ENCODE assay signal across 32 cellular contexts in genomic region chr7:27946351-27946750, GRCh38.
A peak's percentile ranks its signal among the peaks of the same experiment; 100 is the strongest.
DNase-seq lines count a peak whose midpoint lies in the region; ATAC-seq, FAIRE-seq and TF ChIP-seq lines count a peak whose summit lies in the region.
"Had no signal": no experiment of that assay in that cellular context is flagged by ENCODE, and none has a peak within 500 bp of the region (broad histone marks: within the 10 kb centered on the region; RNA-seq: fewer than 3 reads in every experiment).

No MANE protein-coding gene starts in this region.

- WGBS in gastroesophageal sphincter (ENCODE audit: low coverage in 1 of 2), 2 donors, result 35 to 71% methylated on average over 2 of the region's 2 CpGs

- H3K4me3 ChIP-seq in BLaER1 (no peak overlapping the region), gastroesophageal sphincter (no peak overlapping the region)
- H3K4me3 ChIP-seq: GM12878, K562 had no signal

- no peaks in the 10 kb centered on the region for H3K27me3 ChIP-seq in BLaER1
- no peaks in the 10 kb centered on the region for H3K27me3 ChIP-seq in gastroesophageal sphincter
- H3K27me3 ChIP-seq: foreskin keratinocyte had no signal

- DNase-seq in D721Med (ENCODE audit: insufficient read length, low spot score) (peak; percentile 32), SK-MEL-5 (ENCODE audit: low read depth, low spot score) (peak; percentile 26), NAMALWA (ENCODE audit: low spot score) (no peak)
- DNase-seq: activated CD4-positive, alpha-beta T cell treated with anti-CD3 and anti-CD28 coated beads for 36 hours; activated gamma-delta T cell treated with Interleukin-2 at 50 U/mL for 16 hours; activated naive CD8-positive, alpha-beta T cell treated with anti-CD3 and anti-CD28 coated beads, Interleukin-2, amount 50 U/mL, for 24 hours; Calu3; central memory CD4-positive, alpha-beta T cell; EL; endodermal cell; foreskin keratinocyte; hippocampal formation; left cardiac atrium; mesendoderm; naive thymus-derived CD8-positive, alpha-beta T cell; NCI-H146; RPMI8226; stimulated activated CD4-positive, alpha-beta T cell treated with anti-CD3 and anti-CD28 coated beads, Interleukin-4, amount 100 ng/mL, for 1 hour; substantia nigra had no signal

- TF ChIP-seq EP300 in gastroesophageal sphincter (IDR thresholded peaks at IDR 0.05), result no peak

- H3K27ac Mint-ChIP-seq in nephron, result peak overlapping the region in 2 of 3 experiments; percentile 48 to 53
- H3K27ac Mint-ChIP-seq: activated CD4-positive, alpha-beta T cell treated with anti-CD3 and anti-CD28 coated beads for 36 hours; activated naive CD8-positive, alpha-beta T cell treated with anti-CD3 and anti-CD28 coated beads, Interleukin-2, amount 50 U/mL, for 24 hours; CD14-positive monocyte; dendritic cell treated with granulocyte-macrophage colony-stimulating factor and Interleukin-4, amounts not matched to agents 40 ng/mL and 50 ng/mL, for 4 days; endodermal cell; naive thymus-derived CD8-positive, alpha-beta T cell; type B pancreatic cell had no signal

- peaks cover 6% of the 10 kb centered on the region for H3K27me3 Mint-ChIP-seq in nephron (ENCODE audit: low read depth)
- H3K27me3 Mint-ChIP-seq: activated CD4-positive, alpha-beta T cell treated with anti-CD3 and anti-CD28 coated beads for 36 hours; activated naive CD8-positive, alpha-beta T cell treated with anti-CD3 and anti-CD28 coated beads, Interleukin-2, amount 50 U/mL, for 24 hours; dendritic cell treated with granulocyte-macrophage colony-stimulating factor and Interleukin-4, amounts not matched to agents 40 ng/mL and 50 ng/mL, for 4 days had no signal

- peaks cover 59% of the 10 kb centered on the region for H3K4me1 Mint-ChIP-seq in nephron
- H3K4me1 Mint-ChIP-seq: activated naive CD8-positive, alpha-beta T cell treated with anti-CD3 and anti-CD28 coated beads, Interleukin-2, amount 50 U/mL, for 24 hours had no signal

- no peaks in the 10 kb centered on the region for H3K9me3 ChIP-seq in BLaER1
- H3K9me3 ChIP-seq in gastroesophageal sphincter, result no peaks in the 10 kb centered on the region

- no peaks in the 10 kb centered on the region for H3K9me3 Mint-ChIP-seq in nephron
- H3K9me3 Mint-ChIP-seq: activated naive CD8-positive, alpha-beta T cell treated with anti-CD3 and anti-CD28 coated beads, Interleukin-2, amount 50 U/mL, for 24 hours; CD14-positive monocyte; dendritic cell treated with granulocyte-macrophage colony-stimulating factor and Interleukin-4, amounts not matched to agents 40 ng/mL and 50 ng/mL, for 4 days; endodermal cell; naive thymus-derived CD8-positive, alpha-beta T cell; type B pancreatic cell had no signal

- TF ChIP-seq CTCF in D721Med (IDR thresholded peaks at IDR 0.05; ENCODE audit: insufficient read depth, missing control alignments) (no peak), nephron (IDR thresholded peaks at IDR 0.05; ENCODE audit: unreplicated experiment in 3 of 3) (no peak), gastroesophageal sphincter (IDR thresholded peaks at IDR 0.05) (no peak)

- no peaks in the 10 kb centered on the region for H3K36me3 Mint-ChIP-seq in nephron (ENCODE audit: low read depth)
- H3K36me3 Mint-ChIP-seq: type B pancreatic cell had no signal

- H3K4me1 ChIP-seq in BLaER1 (peaks cover 31% of the 10 kb centered on the region), gastroesophageal sphincter (peaks cover 0 to 35% (median 4%) of the 10 kb centered on the region in 3 donors)
- H3K4me1 ChIP-seq: foreskin keratinocyte had no signal

- in situ Hi-C loops in SK-MEL-5 (cut with HindIII; ENCODE audit: low pct_unique_long_range_greater_than_20kb, low sequenced_read_pairs), result no loop called here

- H3K4me2 ChIP-seq in BLaER1, result peak overlapping the region; percentile 67

- peak; percentile 97 for FAIRE-seq in D721Med (lab: Jason Lieb, UNC)
- FAIRE-seq: GM12878, HTR-8/SVneo, K562 had no signal

- ATAC-seq in HG03039 (IDR thresholded peaks at IDR 0.05; ENCODE audit: unreplicated experiment), result no peak
- no peak for ATAC-seq in gastroesophageal sphincter
- ATAC-seq: activated CD4-positive, alpha-beta T cell treated with anti-CD3 and anti-CD28 coated beads for 36 hours; activated naive CD8-positive, alpha-beta T cell treated with anti-CD3 and anti-CD28 coated beads, Interleukin-2, amount 50 U/mL, for 24 hours; esophagus mucosa; foreskin keratinocyte; GM12878; HCT116; K562; left cardiac atrium; naive thymus-derived CD8-positive, alpha-beta T cell; SK-N-SH treated with all-trans-retinoic acid at 6 μM for 48 hours had no signal

- H3K36me3 ChIP-seq in BLaER1, result no peaks in the 10 kb centered on the region
- H3K36me3 ChIP-seq in gastroesophageal sphincter, result no peaks in the 10 kb centered on the region

- H4K20me1 ChIP-seq in BLaER1, result no peaks in the 10 kb centered on the region

- no peak for TF ChIP-seq POLR2A in gastroesophageal sphincter (IDR thresholded peaks at IDR 0.05)

- 0 out of 2 replicates have a peak overlapping the region, but pooled peaks have one; percentile 7 for H3K9ac ChIP-seq in BLaER1

- H3K4me3 Mint-ChIP-seq in nephron, result no peak overlapping the region
- H3K4me3 Mint-ChIP-seq: activated CD4-positive, alpha-beta T cell treated with anti-CD3 and anti-CD28 coated beads for 36 hours; activated naive CD8-positive, alpha-beta T cell treated with anti-CD3 and anti-CD28 coated beads, Interleukin-2, amount 50 U/mL, for 24 hours; CD14-positive monocyte; dendritic cell treated with granulocyte-macrophage colony-stimulating factor and Interleukin-4, amounts not matched to agents 40 ng/mL and 50 ng/mL, for 4 days; endodermal cell; naive thymus-derived CD8-positive, alpha-beta T cell; type B pancreatic cell had no signal

- H3K27ac ChIP-seq in BLaER1, result no peak overlapping the region
- no peak overlapping the region for H3K27ac ChIP-seq in gastroesophageal sphincter
- H3K27ac ChIP-seq: foreskin keratinocyte had no signal
